ENCODE assay signal across 10 cellular contexts in the genomic region with DNA sequence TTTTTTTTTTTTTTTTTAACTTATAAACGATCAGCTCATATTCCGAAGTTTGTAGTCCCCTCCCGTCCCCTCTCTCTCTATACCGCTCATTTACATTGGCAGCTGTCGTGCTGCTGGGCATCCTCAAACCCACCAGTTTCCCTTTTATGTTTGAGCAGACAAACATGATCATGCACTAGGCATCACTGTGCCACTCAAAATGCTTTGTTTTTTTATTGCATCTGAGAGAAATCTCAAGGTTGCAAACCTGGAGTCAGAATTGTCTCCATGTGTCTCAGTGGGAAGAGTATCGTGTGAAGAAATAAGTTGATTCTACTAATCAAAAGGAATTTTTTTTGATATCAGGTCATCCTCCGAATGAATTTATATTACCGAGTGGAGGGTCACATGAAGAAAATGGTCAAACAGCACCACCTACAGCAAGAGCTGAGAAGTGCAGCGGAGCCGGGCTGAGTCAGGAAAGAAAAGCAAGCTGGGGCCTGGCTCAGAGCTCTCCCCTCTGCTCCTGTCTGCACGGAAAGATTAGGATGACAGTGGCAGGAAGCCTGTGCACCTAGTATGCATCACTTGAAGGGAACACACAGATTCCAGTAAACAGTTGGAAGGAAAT. TPM values are rescaled to one million over a fixed set of nuclear protein-coding genes. Genes with fewer than 3 reads are reported as not detected.
A peak's percentile ranks its signal among the peaks of the same experiment; 100 is the strongest.
DNase-seq lines count a peak whose midpoint lies in the region; ATAC-seq and TF ChIP-seq lines count a peak whose summit lies in the region.
"Not testable (repeated sequence)": the region's sequence is repeated elsewhere in the genome, so short reads cannot be mapped to it uniquely, and the experiment has no call there.
"Had no signal": no experiment of that assay in that cellular context is flagged by ENCODE, and none has a peak within 500 bp of the region (broad histone marks: within the 10 kb centered on the region; RNA-seq: fewer than 3 reads in every experiment).

No MANE protein-coding gene starts in this region.

- not testable (repeated sequence) for H3K9me3 ChIP-seq in upper lobe of left lung

- intact Hi-C loops in natural killer cell (cut with micrococcal nuclease): not testable (repeated sequence)

- not testable (repeated sequence) for H3K36me3 Mint-ChIP-seq in activated naive CD4-positive, alpha-beta T cell treated with anti-CD3 and anti-CD28 coated beads, Interleukin-2, amount 50 U/mL, for 72 hours; natural killer cell

- not testable (repeated sequence) for TF ChIP-seq EP300 in upper lobe of left lung (IDR thresholded peaks at IDR 0.05)

- H3K27me3 Mint-ChIP-seq in natural killer cell (ENCODE audit: low read depth in 2 of 2): peaks cover 15 to 24% of the 10 kb centered on the region in 2 donors

- H3K9me3 Mint-ChIP-seq in activated naive CD4-positive, alpha-beta T cell treated with anti-CD3 and anti-CD28 coated beads, Interleukin-2, amount 50 U/mL, for 72 hours; natural killer cell: not testable (repeated sequence)

- 12 to 20% methylated on average over 9 of the region's 11 CpGs for WGBS in upper lobe of left lung, 2 donors

- ATAC-seq in GM21367 (IDR thresholded peaks at IDR 0.05; ENCODE audit: unreplicated experiment): peak; percentile 56
- ATAC-seq in HG02885 (IDR thresholded peaks at IDR 0.05; ENCODE audit: poor library complexity, unreplicated experiment): peak; percentile 71
- ATAC-seq in activated naive CD4-positive, alpha-beta T cell treated with anti-CD3 and anti-CD28 coated beads, Interleukin-2, amount 50 U/mL, for 72 hours: peak; percentile 69 to 85
- ATAC-seq in natural killer cell: peak; percentile 78 to 97 (median 95)
- ATAC-seq in upper lobe of left lung (ENCODE audit: low FRiP score in 2 of 2): peak; percentile 79 to 91

- not testable (repeated sequence) for H3K27ac Mint-ChIP-seq in activated naive CD4-positive, alpha-beta T cell treated with anti-CD3 and anti-CD28 coated beads, Interleukin-2, amount 50 U/mL, for 72 hours; natural killer cell

- not testable (repeated sequence) for H4K20me1 ChIP-seq in KMS-11 (ENCODE audit: insufficient read depth)

- H3K36me3 ChIP-seq in KMS-11 (ENCODE audit: insufficient read depth); upper lobe of left lung: not testable (repeated sequence)

- H3K4me3 Mint-ChIP-seq in natural killer cell: not testable (repeated sequence)

- 0 out of 2 replicates have a peak, but pooled peaks have one; percentile 10 for TF ChIP-seq CTCF in GM12874 (IDR thresholded peaks at IDR 0.05; ENCODE audit: insufficient read depth, low read depth, low read length)
- peak; percentile 42 for TF ChIP-seq CTCF in KMS-11 (conservative IDR thresholded peaks at IDR 0.05; ENCODE audit: low read depth, low read length)
- TF ChIP-seq CTCF in fibroblast of villous mesenchyme (IDR thresholded peaks at IDR 0.05; ENCODE audit: insufficient read depth, low read depth, low read length): peak; percentile 39
- TF ChIP-seq CTCF in natural killer cell (IDR thresholded peaks at IDR 0.05): peak; percentile 60
- peak in 3 of 6 experiments; percentile 14 to 57 (median 52) for TF ChIP-seq CTCF in upper lobe of left lung (IDR thresholded peaks at IDR 0.05)

- H3K27ac ChIP-seq in KMS-11, upper lobe of left lung: not testable (repeated sequence)

- H2AFZ ChIP-seq in KMS-11 (ENCODE audit: low read depth): not testable (repeated sequence)

- H3K27me3 ChIP-seq in KMS-11 (ENCODE audit: insufficient read depth, low read depth); upper lobe of left lung: not testable (repeated sequence)

- DNase-seq in activated naive CD4-positive, alpha-beta T cell treated with anti-CD3 and anti-CD28 coated beads, Interleukin-2, amount 50 U/mL, for 72 hours (ENCODE audit: low spot score in 2 of 2); fibroblast of villous mesenchyme (ENCODE audit: low read depth); natural killer cell; upper lobe of left lung: not testable (repeated sequence)

- not testable (repeated sequence) for H3K9ac ChIP-seq in KMS-11

- not testable (repeated sequence) for TF ChIP-seq POLR2A in upper lobe of left lung (IDR thresholded peaks at IDR 0.05)

- not testable (repeated sequence) for H3K79me2 ChIP-seq in KMS-11 (ENCODE audit: insufficient read depth, low read depth)

- H3K4me1 ChIP-seq in KMS-11 (ENCODE audit: low read depth, poor library complexity, severe bottlenecking); upper lobe of left lung: not testable (repeated sequence)

- not testable (repeated sequence) for H3K4me1 Mint-ChIP-seq in natural killer cell

- not testable (repeated sequence) for H3K4me3 ChIP-seq in KMS-11 (IDR thresholded peaks at IDR 0.05; ENCODE audit: insufficient read depth, low read depth, low read length); fibroblast of villous mesenchyme (ENCODE audit: low read depth, low read length); upper lobe of left lung

- not testable (repeated sequence) for H3K4me2 ChIP-seq in KMS-11

RNA-seq across cellular contexts. Expression of a gene that starts 39.9 kb away (rescaled TPM):
- total RNA-seq in activated naive CD4-positive, alpha-beta T cell treated with anti-CD3 and anti-CD28 coated beads, Interleukin-2, amount 50 U/mL, for 72 hours: not detected
- total RNA-seq in fibroblast of villous mesenchyme (under 0.01 TPM in 1 of 2 replicates, not detected in the other), natural killer cell (not detected), upper lobe of left lung (not detected)
- total RNA-seq: posterior vena cava, testis had no signal
